In the genomic region with DNA sequence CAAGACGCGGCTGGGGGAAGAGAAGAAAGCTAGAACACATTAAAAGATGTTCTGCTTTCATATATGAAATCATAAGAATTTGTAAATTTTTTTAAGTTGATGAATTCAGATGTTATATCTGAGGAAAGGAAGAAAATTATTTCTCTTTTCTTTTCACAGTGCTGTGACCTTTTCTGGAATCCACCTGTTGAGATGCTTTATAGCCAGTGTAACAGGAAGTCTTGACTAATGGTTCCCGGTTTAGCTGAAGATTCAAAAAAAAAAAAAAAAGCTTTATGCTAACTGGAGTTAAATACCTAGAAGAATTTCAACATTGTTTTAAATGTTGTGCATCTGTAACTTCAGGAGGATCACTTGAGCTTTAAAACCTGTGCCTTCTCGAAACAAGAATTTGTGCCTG, we compare ENCODE assay signal across 21 cellular contexts. TPM values are rescaled to one million over a fixed set of nuclear protein-coding genes. Genes with fewer than 3 reads are reported as not detected.
DNase-seq lines count a peak whose midpoint lies in the region; ATAC-seq and FAIRE-seq lines count a peak whose summit lies in the region.
"Had no signal": no experiment of that assay in that cellular context is flagged by ENCODE, and none has a peak within 500 bp of the region (broad histone marks: within the 10 kb centered on the region; RNA-seq: fewer than 3 reads in every experiment).

No MANE protein-coding gene starts in this region.

- DNase-seq in stimulated activated naive CD8-positive, alpha-beta T cell treated with anti-CD3 and anti-CD28 coated beads, Interleukin-15, Interleukin-2, amounts not matched to agents 100 U/mL and 50 U/mL, for 24 hours: no peak
- DNase-seq in activated CD8-positive, alpha-beta T cell treated with anti-CD3 and anti-CD28 coated beads, Interleukin-2, amount 10 ng/mL, durations not matched to agents 7 days and 5 days: no peak
- no peak for DNase-seq in stimulated activated naive B cell treated with anti-CD40 and anti-IgM and Interleukin-4, amounts not matched to agents 10 μg/mL and 1 μg/mL and 100 μg/mL, for 72 hours
- DNase-seq in A172 (ENCODE audit: low spot score) (no peak), G401 (ENCODE audit: low spot score) (no peak)
- DNase-seq: activated effector memory CD4-positive, alpha-beta T cell treated with Interleukin-2 at 50 U/mL for 16 hours; aorta; central memory CD4-positive, alpha-beta T cell; DMS53; HCEC 1CT; heart right ventricle; left ventricle myocardium superior; NCI-H2171; NCI-H526 treated with DMSO at 0.1 percent for 48 hours; WERI-Rb-1 had no signal

- no peak for ATAC-seq in stimulated activated naive CD8-positive, alpha-beta T cell treated with anti-CD3 and anti-CD28 coated beads, Interleukin-15, Interleukin-2, amounts not matched to agents 100 U/mL and 50 U/mL, for 24 hours
- ATAC-seq in activated CD8-positive, alpha-beta T cell treated with anti-CD3 and anti-CD28 coated beads, Interleukin-2, amount 10 ng/mL, durations not matched to agents 7 days and 5 days: no peak
- ATAC-seq in stimulated activated naive B cell treated with anti-CD40 and anti-IgM and Interleukin-4, amounts not matched to agents 10 μg/mL and 1 μg/mL and 100 μg/mL, for 72 hours (replicated peaks): no peak
- ATAC-seq in HG03108 (IDR thresholded peaks at IDR 0.05; ENCODE audit: unreplicated experiment): no peak
- ATAC-seq: GM12878, heart right ventricle, K562, left ventricle myocardium superior had no signal

- POLR2A ChIA-PET in activated CD8-positive, alpha-beta T cell treated with anti-CD3 and anti-CD28 coated beads, Interleukin-2, amount 10 ng/mL, durations not matched to agents 7 days and 5 days (lab: Charles Lee): interaction anchor here (3.2 kb wide), 1 partner anchor 9 kb away, joined by 21 read pairs; a partner anchor contains a TSS

- CTCF ChIA-PET in activated CD8-positive, alpha-beta T cell treated with anti-CD3 and anti-CD28 coated beads, Interleukin-2, amount 10 ng/mL, durations not matched to agents 7 days and 5 days (lab: Charles Lee): interaction anchor here (0.9 to 3.7 kb wide), 7 partner anchors 8 to 358 kb away, joined by 3 to 19 read pairs (median 6); a partner anchor contains a TSS

- in situ Hi-C loops in G401 (cut with HindIII; ENCODE audit: low sequenced_read_pairs): no loop called here

- peak; percentile 24 for FAIRE-seq in islet of Langerhans (lab: Jason Lieb, UNC)
- FAIRE-seq: K562 had no signal

- no peaks in the 10 kb centered on the region for H3K9me3 Mint-ChIP-seq in stimulated activated naive CD8-positive, alpha-beta T cell treated with anti-CD3 and anti-CD28 coated beads, Interleukin-15, Interleukin-2, amounts not matched to agents 100 ng/mL and 50 ng/mL, for 24 hours
- H3K9me3 Mint-ChIP-seq in activated CD8-positive, alpha-beta T cell treated with anti-CD3 and anti-CD28 coated beads, Interleukin-2, amount 10 ng/mL, durations not matched to agents 7 days and 5 days (ENCODE audit: insufficient read depth): no peaks in the 10 kb centered on the region
- no peaks in the 10 kb centered on the region for H3K9me3 Mint-ChIP-seq in stimulated activated naive B cell treated with anti-CD40 and anti-IgM and Interleukin-4, amounts not matched to agents 10 μg/mL and 1 μg/mL and 100 μg/mL, for 72 hours

- peak overlapping the region; percentile 65 for H3K27ac Mint-ChIP-seq in stimulated activated naive CD8-positive, alpha-beta T cell treated with anti-CD3 and anti-CD28 coated beads, Interleukin-15, Interleukin-2, amounts not matched to agents 100 ng/mL and 50 ng/mL, for 24 hours
- peak overlapping the region; percentile 46 for H3K27ac Mint-ChIP-seq in activated CD8-positive, alpha-beta T cell treated with anti-CD3 and anti-CD28 coated beads, Interleukin-2, amount 10 ng/mL, durations not matched to agents 7 days and 5 days
- H3K27ac Mint-ChIP-seq in stimulated activated naive B cell treated with anti-CD40 and anti-IgM and Interleukin-4, amounts not matched to agents 10 μg/mL and 1 μg/mL and 100 μg/mL, for 72 hours: no peak overlapping the region

- H3K4me3 Mint-ChIP-seq in stimulated activated naive CD8-positive, alpha-beta T cell treated with anti-CD3 and anti-CD28 coated beads, Interleukin-15, Interleukin-2, amounts not matched to agents 100 ng/mL and 50 ng/mL, for 24 hours: no peak overlapping the region
- H3K4me3 Mint-ChIP-seq in activated CD8-positive, alpha-beta T cell treated with anti-CD3 and anti-CD28 coated beads, Interleukin-2, amount 10 ng/mL, durations not matched to agents 7 days and 5 days: no peak overlapping the region
- H3K4me3 Mint-ChIP-seq in stimulated activated naive B cell treated with anti-CD40 and anti-IgM and Interleukin-4, amounts not matched to agents 10 μg/mL and 1 μg/mL and 100 μg/mL, for 72 hours: no peak overlapping the region

- H3K27me3 Mint-ChIP-seq in stimulated activated naive CD8-positive, alpha-beta T cell treated with anti-CD3 and anti-CD28 coated beads, Interleukin-15, Interleukin-2, amounts not matched to agents 100 ng/mL and 50 ng/mL, for 24 hours: no peaks in the 10 kb centered on the region
- H3K27me3 Mint-ChIP-seq in activated CD8-positive, alpha-beta T cell treated with anti-CD3 and anti-CD28 coated beads, Interleukin-2, amount 10 ng/mL, durations not matched to agents 7 days and 5 days (ENCODE audit: low read depth): no peaks in the 10 kb centered on the region
- H3K27me3 Mint-ChIP-seq in stimulated activated naive B cell treated with anti-CD40 and anti-IgM and Interleukin-4, amounts not matched to agents 10 μg/mL and 1 μg/mL and 100 μg/mL, for 72 hours: no peaks in the 10 kb centered on the region

- peaks cover 76% of the 10 kb centered on the region for H3K36me3 Mint-ChIP-seq in stimulated activated naive CD8-positive, alpha-beta T cell treated with anti-CD3 and anti-CD28 coated beads, Interleukin-15, Interleukin-2, amounts not matched to agents 100 ng/mL and 50 ng/mL, for 24 hours (ENCODE audit: low read depth)
- peaks cover 81% of the 10 kb centered on the region for H3K36me3 Mint-ChIP-seq in activated CD8-positive, alpha-beta T cell treated with anti-CD3 and anti-CD28 coated beads, Interleukin-2, amount 10 ng/mL, durations not matched to agents 7 days and 5 days (ENCODE audit: low read depth)
- H3K36me3 Mint-ChIP-seq in stimulated activated naive B cell treated with anti-CD40 and anti-IgM and Interleukin-4, amounts not matched to agents 10 μg/mL and 1 μg/mL and 100 μg/mL, for 72 hours: peaks cover 7 to 41% of the 10 kb centered on the region in 2 donors

- H3K4me1 Mint-ChIP-seq in stimulated activated naive CD8-positive, alpha-beta T cell treated with anti-CD3 and anti-CD28 coated beads, Interleukin-15, Interleukin-2, amounts not matched to agents 100 ng/mL and 50 ng/mL, for 24 hours (ENCODE audit: low read depth): peaks cover 47% of the 10 kb centered on the region
- peaks cover 47% of the 10 kb centered on the region for H3K4me1 Mint-ChIP-seq in activated CD8-positive, alpha-beta T cell treated with anti-CD3 and anti-CD28 coated beads, Interleukin-2, amount 10 ng/mL, durations not matched to agents 7 days and 5 days (ENCODE audit: low read depth)
- H3K4me1 Mint-ChIP-seq in stimulated activated naive B cell treated with anti-CD40 and anti-IgM and Interleukin-4, amounts not matched to agents 10 μg/mL and 1 μg/mL and 100 μg/mL, for 72 hours: peaks cover 7 to 16% of the 10 kb centered on the region in 2 donors

RNA-seq across cellular contexts. Expression of a gene that starts 9.9 kb away (rescaled TPM):
- total RNA-seq in activated CD8-positive, alpha-beta T cell treated with anti-CD3 and anti-CD28 coated beads, Interleukin-2, amount 10 ng/mL, durations not matched to agents 7 days and 5 days: 10 to 100 TPM; 24.3 to 24.5 TPM
- 25.8 and 26.3 TPM in 2 replicates for total RNA-seq in A172 (2014; rRNA removed; shearing (Covaris generic))
- total RNA-seq in G401 (2014; rRNA removed; shearing (Covaris generic)): 20.4 and 26.9 TPM in 2 replicates

RNA-seq across cellular contexts. Expression of a gene that starts 25.8 kb away (rescaled TPM):
- total RNA-seq in activated CD8-positive, alpha-beta T cell treated with anti-CD3 and anti-CD28 coated beads, Interleukin-2, amount 10 ng/mL, durations not matched to agents 7 days and 5 days: 1 to 10 TPM; 6.4 to 7.8 TPM
- 1.2 TPM in 1 of 2 replicates, not detected in the other for total RNA-seq in A172 (2014; rRNA removed; shearing (Covaris generic))
- total RNA-seq in G401 (2014; rRNA removed; shearing (Covaris generic)): not detected in 2 replicates
- total RNA-seq: epithelial cell of proximal tubule had no signal
